16 cellular contexts compared by ENCODE assay signal in the genomic region with DNA sequence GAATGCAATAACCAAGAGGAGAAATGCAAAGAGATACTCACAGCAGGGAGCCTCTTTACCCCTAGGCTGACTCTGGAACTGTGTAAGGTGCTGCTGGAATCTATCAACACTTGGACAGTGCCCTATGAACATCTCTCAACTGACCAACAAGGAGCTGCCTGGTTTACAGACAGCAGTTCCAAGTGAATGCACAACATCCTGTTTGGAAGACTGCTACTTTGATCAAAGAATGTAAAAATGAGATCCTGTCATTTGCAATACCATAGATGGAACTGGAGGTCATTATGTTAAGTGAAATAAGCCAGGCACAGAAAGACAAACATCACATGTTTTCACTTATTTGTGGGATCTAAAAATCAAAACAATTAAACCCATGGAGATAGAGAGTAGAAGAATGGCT.
DNase-seq lines count a peak whose midpoint lies in the region; ATAC-seq and TF ChIP-seq lines count a peak whose summit lies in the region.
"Had no signal": no experiment of that assay in that cellular context is flagged by ENCODE, and none has a peak within 500 bp of the region (broad histone marks: within the 10 kb centered on the region; RNA-seq: fewer than 3 reads in every experiment).

No MANE protein-coding gene starts in this region.

- no peaks in the 10 kb centered on the region for H3K27me3 ChIP-seq in esophagus muscularis mucosa

- H3K27me3 Mint-ChIP-seq in osteocyte (ENCODE audit: unreplicated experiment) = no peaks in the 10 kb centered on the region

- peak overlapping the region; percentile 3 for H3K27ac Mint-ChIP-seq in osteocyte (ENCODE audit: unreplicated experiment)

- H3K4me3 Mint-ChIP-seq in osteocyte (ENCODE audit: unreplicated experiment) = no peak overlapping the region

- DNase-seq in AG10803 (ENCODE audit: low read depth) (peak; percentile 67), SK-N-MC (ENCODE audit: low read depth, low spot score) (no peak), esophagus muscularis mucosa (ENCODE audit: extremely low spot score) (peak; percentile 2), osteocyte (ENCODE audit: extremely low spot score, unreplicated experiment) (no peak), MV-4-11 (lab: John Stamatoyannopoulos, UW) (no peak)
- no peak for DNase-seq in activated CD4-positive, alpha-beta T cell treated with anti-CD3 and anti-CD28 coated beads for 1 hour
- DNase-seq: COR-L47; GOT3; NCI-H1417 treated with DMSO at 0.1 percent for 48 hours; NCI-H1930; NCI-H2171; NCI-H446; NCI-H69; NK-92 treated with Interleukin-12 subunit alpha and Interleukin-12 subunit beta, amount 100 ng/mL, for 24 hours; SIG-M5 had no signal

- H3K4me1 Mint-ChIP-seq in osteocyte (ENCODE audit: unreplicated experiment) = peaks cover 11% of the 10 kb centered on the region

- H3K4me1 ChIP-seq in esophagus muscularis mucosa = peaks cover 0 to 5% (median 0%) of the 10 kb centered on the region in 4 donors

- H3K4me3 ChIP-seq in AG10803 (ENCODE audit: low read length) (no peak overlapping the region), SK-N-MC (no peak overlapping the region), esophagus muscularis mucosa (no peak overlapping the region)

- H3K9me3 ChIP-seq in SK-N-MC (ENCODE audit: low read depth, low read length) (no peaks in the 10 kb centered on the region), esophagus muscularis mucosa (no peaks in the 10 kb centered on the region)

- H3K36me3 Mint-ChIP-seq in osteocyte (ENCODE audit: unreplicated experiment) = no peaks in the 10 kb centered on the region

- no peak for TF ChIP-seq POLR2A in esophagus muscularis mucosa (IDR thresholded peaks at IDR 0.05; ENCODE audit: low read depth)

- TF ChIP-seq CTCF in AG10803 (conservative IDR thresholded peaks at IDR 0.05; ENCODE audit: low read length) = no peak
- no peak for TF ChIP-seq CTCF in esophagus muscularis mucosa (IDR thresholded peaks at IDR 0.05)
- TF ChIP-seq CTCF in osteocyte (IDR thresholded peaks at IDR 0.05) = no peak

- H3K36me3 ChIP-seq in SK-N-MC (ENCODE audit: insufficient read depth, low read length) (no peaks in the 10 kb centered on the region), esophagus muscularis mucosa (no peaks in the 10 kb centered on the region)

- intact Hi-C loops in esophagus muscularis mucosa (cut with DNase I) = no loop called here

- peak overlapping the region; percentile 50; the same call in 1 of the 2 replicates for H3K27ac ChIP-seq in SK-N-MC
- no peak overlapping the region for H3K27ac ChIP-seq in esophagus muscularis mucosa (replicated peaks in 1 of 4)

- peaks cover 14% of the 10 kb centered on the region for H3K9me3 Mint-ChIP-seq in osteocyte (ENCODE audit: unreplicated experiment)

- H3K9ac ChIP-seq in SK-N-MC (ENCODE audit: insufficient read length) = no peak overlapping the region

- ATAC-seq in GM19397 (IDR thresholded peaks at IDR 0.05; ENCODE audit: unreplicated experiment) = no peak

- no peak for TF ChIP-seq EP300 in esophagus muscularis mucosa (IDR thresholded peaks at IDR 0.05)

Comparison
In these comparisons a context has a peak if more than half of its experiments do, and no peak if none do; other contexts are left out.
1. DNase-seq: peak in AG10803 (single experiment) and esophagus muscularis mucosa (single experiment); none in SK-N-MC (single experiment), osteocyte (single experiment), activated CD4-positive, alpha-beta T cell treated with anti-CD3 and anti-CD28 coated beads for 1 hour (single experiment) and MV-4-11 (single experiment).